In the genomic region with DNA sequence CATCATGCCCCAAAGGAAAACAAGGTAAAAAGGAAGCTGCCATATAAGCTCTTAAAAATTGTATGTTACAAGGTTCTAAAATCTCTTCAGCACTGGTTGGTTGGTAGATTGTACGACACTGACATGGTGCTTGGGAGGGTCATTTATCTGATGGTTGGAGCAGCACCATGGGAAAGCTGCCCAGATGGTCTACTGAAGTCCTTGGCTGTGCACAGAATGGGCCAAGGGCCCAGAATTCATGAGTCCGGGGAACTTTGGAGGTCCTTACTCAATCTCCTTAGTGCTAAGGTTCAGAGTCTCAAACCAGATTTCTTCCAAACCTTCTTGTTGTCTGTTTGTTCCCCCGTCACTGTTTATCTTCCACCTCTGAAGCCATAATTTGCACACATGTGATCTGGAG, we compare ENCODE assay signal across 16 cellular contexts.
"Had no signal": no experiment of that assay in that cellular context is flagged by ENCODE, and none has a peak within 500 bp of the region (broad histone marks: within the 10 kb centered on the region; RNA-seq: fewer than 3 reads in every experiment).

No MANE protein-coding gene starts in this region.

- ATAC-seq: activated CD8-positive, alpha-beta T cell treated with anti-CD3 and anti-CD28 coated beads, Interleukin-2, amount 10 ng/mL, durations not matched to agents 7 days and 5 days; activated naive CD8-positive, alpha-beta T cell treated with anti-CD3 and anti-CD28 coated beads, Interleukin-2, amount 50 U/mL, for 24 hours; esophagus mucosa; lower lobe of right lung; T-helper 17 cell had no signal

- H3K27me3 Mint-ChIP-seq: activated naive CD8-positive, alpha-beta T cell treated with anti-CD3 and anti-CD28 coated beads, Interleukin-2, amount 50 U/mL, for 24 hours; naive B cell; T-helper 17 cell; type B pancreatic cell had no signal

- H3K4me3 Mint-ChIP-seq: activated CD8-positive, alpha-beta T cell treated with anti-CD3 and anti-CD28 coated beads, Interleukin-2, amount 10 ng/mL, durations not matched to agents 7 days and 5 days; activated naive CD4-positive, alpha-beta T cell treated with anti-CD3 and anti-CD28 coated beads for 36 hours; activated naive CD8-positive, alpha-beta T cell treated with anti-CD3 and anti-CD28 coated beads, Interleukin-2, amount 50 U/mL, for 24 hours; naive B cell; T-helper 17 cell; type B pancreatic cell had no signal

- H3K27me3 ChIP-seq: ovary, suprapubic skin had no signal

- H3K9me3 ChIP-seq: lower lobe of right lung, ovary, suprapubic skin had no signal

- H3K4me3 ChIP-seq: lower lobe of right lung, ovary, suprapubic skin had no signal

- H3K36me3 ChIP-seq: ovary had no signal

- H3K9me3 Mint-ChIP-seq: type B pancreatic cell had no signal

- H3K27ac ChIP-seq: lower lobe of right lung, ovary, suprapubic skin had no signal

- DNase-seq: activated CD4-positive, alpha-beta T cell treated with anti-CD3 and anti-CD28 coated beads for 48 hours; activated CD8-positive, alpha-beta memory T cell treated with anti-CD3 and anti-CD28 coated beads, Interleukin-2, amount 50 U/mL, for 4 hours; activated CD8-positive, alpha-beta T cell treated with anti-CD3 and anti-CD28 coated beads, Interleukin-2, amount 10 ng/mL, durations not matched to agents 7 days and 5 days; activated naive CD4-positive, alpha-beta T cell treated with anti-CD3 and anti-CD28 coated beads for 36 hours; activated naive CD8-positive, alpha-beta T cell treated with anti-CD3 and anti-CD28 coated beads, Interleukin-2, amount 50 U/mL, for 24 hours; glutamatergic neuron; kidney glomerular epithelial cell; lower lobe of right lung; naive B cell; ovary; stimulated activated CD4-positive, alpha-beta T cell treated with anti-CD3 and anti-CD28 coated beads, Interleukin-4, amount 100 ng/mL, for 24 hours; stimulated activated naive CD4-positive, alpha-beta T cell treated with Interleukin-2 at 50 U/mL for 16 hours; T-helper 17 cell had no signal

- H3K27ac Mint-ChIP-seq: activated CD8-positive, alpha-beta T cell treated with anti-CD3 and anti-CD28 coated beads, Interleukin-2, amount 10 ng/mL, durations not matched to agents 7 days and 5 days; activated naive CD4-positive, alpha-beta T cell treated with anti-CD3 and anti-CD28 coated beads for 36 hours; activated naive CD8-positive, alpha-beta T cell treated with anti-CD3 and anti-CD28 coated beads, Interleukin-2, amount 50 U/mL, for 24 hours; T-helper 17 cell; type B pancreatic cell had no signal

- H3K4me1 ChIP-seq: lower lobe of right lung had no signal
